22 cellular contexts compared by ENCODE assay signal in genomic region chr2:7019191-7019590, GRCh38.
DNase-seq lines count a peak whose midpoint lies in the region; ATAC-seq and TF ChIP-seq lines count a peak whose summit lies in the region.
"Had no signal": no experiment of that assay in that cellular context is flagged by ENCODE, and none has a peak within 500 bp of the region (broad histone marks: within the 10 kb centered on the region; RNA-seq: fewer than 3 reads in every experiment).

No MANE protein-coding gene starts in this region.

- H3K9me3 Mint-ChIP-seq in activated CD8-positive, alpha-beta T cell treated with anti-CD3 and anti-CD28 coated beads for 36 hours, result no peaks in the 10 kb centered on the region
- H3K9me3 Mint-ChIP-seq in activated CD8-positive, alpha-beta T cell treated with anti-CD3 and anti-CD28 coated beads, Interleukin-2, amount 10 ng/mL, durations not matched to agents 7 days and 5 days (ENCODE audit: insufficient read depth), result no peaks in the 10 kb centered on the region
- no peaks in the 10 kb centered on the region for H3K9me3 Mint-ChIP-seq in nephron
- no peaks in the 10 kb centered on the region for H3K9me3 Mint-ChIP-seq in MCF 10A (ENCODE audit: unreplicated experiment)
- H3K9me3 Mint-ChIP-seq: CD8-positive, alpha-beta T cell; GM23338 had no signal

- intact Hi-C loops in activated CD8-positive, alpha-beta T cell treated with anti-CD3 and anti-CD28 coated beads for 36 hours (cut with micrococcal nuclease), result no loop called here
- intact Hi-C loops in uterus (cut with DNase I; ENCODE audit: low total_unique reads), result no loop called here
- intact Hi-C loops in MCF 10A (cut with micrococcal nuclease), result no loop called here

- ATAC-seq in activated CD8-positive, alpha-beta T cell treated with anti-CD3 and anti-CD28 coated beads for 36 hours, result no peak
- no peak for ATAC-seq in activated CD8-positive, alpha-beta T cell treated with anti-CD3 and anti-CD28 coated beads, Interleukin-2, amount 10 ng/mL, durations not matched to agents 7 days and 5 days
- ATAC-seq: CD8-positive, alpha-beta T cell; GM23338 had no signal

- no peaks in the 10 kb centered on the region for H3K27me3 Mint-ChIP-seq in activated CD8-positive, alpha-beta T cell treated with anti-CD3 and anti-CD28 coated beads for 36 hours
- no peaks in the 10 kb centered on the region for H3K27me3 Mint-ChIP-seq in activated CD8-positive, alpha-beta T cell treated with anti-CD3 and anti-CD28 coated beads, Interleukin-2, amount 10 ng/mL, durations not matched to agents 7 days and 5 days (ENCODE audit: low read depth)
- H3K27me3 Mint-ChIP-seq in nephron (ENCODE audit: low read depth), result peaks cover 4% of the 10 kb centered on the region
- peaks cover 28% of the 10 kb centered on the region for H3K27me3 Mint-ChIP-seq in MCF 10A (ENCODE audit: insufficient read depth, unreplicated experiment)
- H3K27me3 Mint-ChIP-seq: B cell had no signal

- no peak for TF ChIP-seq POLR2A in uterus (IDR thresholded peaks at IDR 0.05)

- H3K36me3 Mint-ChIP-seq in activated CD8-positive, alpha-beta T cell treated with anti-CD3 and anti-CD28 coated beads for 36 hours (ENCODE audit: low read depth), result peaks cover 27% of the 10 kb centered on the region
- H3K36me3 Mint-ChIP-seq in activated CD8-positive, alpha-beta T cell treated with anti-CD3 and anti-CD28 coated beads, Interleukin-2, amount 10 ng/mL, durations not matched to agents 7 days and 5 days (ENCODE audit: low read depth), result peaks cover 64% of the 10 kb centered on the region
- peaks cover 46% of the 10 kb centered on the region for H3K36me3 Mint-ChIP-seq in nephron (ENCODE audit: low read depth)
- H3K36me3 Mint-ChIP-seq in MCF 10A (ENCODE audit: insufficient read depth, unreplicated experiment), result no peaks in the 10 kb centered on the region

- no peak for DNase-seq in activated CD8-positive, alpha-beta T cell treated with anti-CD3 and anti-CD28 coated beads for 36 hours
- DNase-seq in activated CD8-positive, alpha-beta T cell treated with anti-CD3 and anti-CD28 coated beads, Interleukin-2, amount 10 ng/mL, durations not matched to agents 7 days and 5 days, result no peak
- DNase-seq in caudate nucleus (lab: John Stamatoyannopoulos, UW) (no peak), uterus (no peak), MCF 10A (ENCODE audit: unreplicated experiment) (no peak), KBM-7 (no peak)
- no peak for DNase-seq in stimulated activated CD4-positive, alpha-beta T cell treated with anti-CD3 and anti-CD28 coated beads, Interleukin-4, amount 100 ng/mL, for 1 hour
- DNase-seq: CD8-positive, alpha-beta T cell; DMS79 treated with DMSO at 0.1 percent for 48 hours; HCEC 1CT; KG1; MM.1S; NCI-H2029; NCI-H446; NCI-H524 treated with DMSO at 0.1 percent for 48 hours; NCI-H774; SIG-M5 had no signal

- H3K27ac Mint-ChIP-seq in activated CD8-positive, alpha-beta T cell treated with anti-CD3 and anti-CD28 coated beads for 36 hours, result peak overlapping the region; percentile 30
- H3K27ac Mint-ChIP-seq in activated CD8-positive, alpha-beta T cell treated with anti-CD3 and anti-CD28 coated beads, Interleukin-2, amount 10 ng/mL, durations not matched to agents 7 days and 5 days, result no peak overlapping the region
- peak overlapping the region; percentile 89 to 93 (median 90) for H3K27ac Mint-ChIP-seq in nephron
- H3K27ac Mint-ChIP-seq in MCF 10A (ENCODE audit: low read depth, unreplicated experiment), result no peak overlapping the region
- H3K27ac Mint-ChIP-seq: B cell; CD8-positive, alpha-beta T cell; GM23338 had no signal

- peak overlapping the region; percentile 93 for H3K27ac ChIP-seq in caudate nucleus (ENCODE audit: low read depth, low read length)
- H3K27ac ChIP-seq in uterus, result peak overlapping the region; percentile 77 to 78
- H3K27ac ChIP-seq: 22Rv1, C4-2B had no signal

- no peak for TF ChIP-seq CTCF in activated CD8-positive, alpha-beta T cell treated with anti-CD3 and anti-CD28 coated beads for 36 hours (IDR thresholded peaks at IDR 0.05)
- TF ChIP-seq CTCF in nephron (IDR thresholded peaks at IDR 0.05; ENCODE audit: unreplicated experiment in 3 of 3) (no peak), uterus (IDR thresholded peaks at IDR 0.05) (no peak), MCF 10A (IDR thresholded peaks at IDR 0.05; ENCODE audit: unreplicated experiment) (no peak)

- no peak overlapping the region for H3K4me3 ChIP-seq in uterus
- H3K4me3 ChIP-seq: GM23338 had no signal

- no TSS peak for BruUV-seq in MCF 10A (replicated peaks; lab: Mats Ljungman, UMichigan)

- H3K4me3 Mint-ChIP-seq in activated CD8-positive, alpha-beta T cell treated with anti-CD3 and anti-CD28 coated beads for 36 hours, result no peak overlapping the region
- no peak overlapping the region for H3K4me3 Mint-ChIP-seq in activated CD8-positive, alpha-beta T cell treated with anti-CD3 and anti-CD28 coated beads, Interleukin-2, amount 10 ng/mL, durations not matched to agents 7 days and 5 days
- no peak overlapping the region for H3K4me3 Mint-ChIP-seq in nephron
- no peak overlapping the region for H3K4me3 Mint-ChIP-seq in MCF 10A (ENCODE audit: unreplicated experiment)
- H3K4me3 Mint-ChIP-seq: B cell; CD8-positive, alpha-beta T cell; GM23338 had no signal

- H3K36me3 ChIP-seq in uterus, result no peaks in the 10 kb centered on the region

- POLR2A ChIA-PET in activated CD8-positive, alpha-beta T cell treated with anti-CD3 and anti-CD28 coated beads for 36 hours (lab: Charles Lee), result no interaction called here
- POLR2A ChIA-PET in activated CD8-positive, alpha-beta T cell treated with anti-CD3 and anti-CD28 coated beads, Interleukin-2, amount 10 ng/mL, durations not matched to agents 7 days and 5 days (lab: Charles Lee), result no interaction called here
- POLR2A ChIA-PET in MCF 10A (lab: Yijun Ruan, JAX), result no interaction called here

- H3K27me3 ChIP-seq in uterus, result no peaks in the 10 kb centered on the region

- H3K4me1 ChIP-seq in uterus, result peaks cover 6 to 9% of the 10 kb centered on the region in 2 donors

- H3K4me1 Mint-ChIP-seq in activated CD8-positive, alpha-beta T cell treated with anti-CD3 and anti-CD28 coated beads for 36 hours (ENCODE audit: low read depth), result peaks cover 5% of the 10 kb centered on the region
- peaks cover 3% of the 10 kb centered on the region for H3K4me1 Mint-ChIP-seq in activated CD8-positive, alpha-beta T cell treated with anti-CD3 and anti-CD28 coated beads, Interleukin-2, amount 10 ng/mL, durations not matched to agents 7 days and 5 days (ENCODE audit: low read depth)
- H3K4me1 Mint-ChIP-seq in nephron (peaks cover 94% of the 10 kb centered on the region), MCF 10A (ENCODE audit: insufficient read depth, unreplicated experiment) (peaks cover 23% of the 10 kb centered on the region)

- H3K9me3 ChIP-seq in uterus, result no peaks in the 10 kb centered on the region

- CTCF ChIA-PET in activated CD8-positive, alpha-beta T cell treated with anti-CD3 and anti-CD28 coated beads for 36 hours (lab: Charles Lee), result no interaction called here
- CTCF ChIA-PET in activated CD8-positive, alpha-beta T cell treated with anti-CD3 and anti-CD28 coated beads, Interleukin-2, amount 10 ng/mL, durations not matched to agents 7 days and 5 days (lab: Charles Lee), result interaction anchor here (1.5 kb wide), 1 partner anchor 122 kb away, joined by 3 read pairs; no protein-coding TSS in a partner anchor
- CTCF ChIA-PET in MCF 10A (lab: Yijun Ruan, JAX), result interaction anchor here (0.7 kb wide), 1 partner anchor 27 kb away, joined by 3 read pairs; no protein-coding TSS in a partner anchor

- in situ Hi-C loops in KBM-7 (cut with MboI; ENCODE audit: low pct_unique_long_range_greater_than_20kb, low sequenced_read_pairs), result no loop called here

Comparison
In these comparisons a context has a peak if more than half of its experiments do, and no peak if none do; other contexts are left out.
1. H3K27ac Mint-ChIP-seq: peak in activated CD8-positive, alpha-beta T cell treated with anti-CD3 and anti-CD28 coated beads for 36 hours (single experiment) and nephron (3 of 3); none in activated CD8-positive, alpha-beta T cell treated with anti-CD3 and anti-CD28 coated beads, Interleukin-2, amount 10 ng/mL, durations not matched to agents 7 days and 5 days (single experiment) and MCF 10A (single experiment).